18 cellular contexts compared by ENCODE assay signal in genomic region chr17:17502741-17503565, GRCh38. TPM values are rescaled to one million over a fixed set of nuclear protein-coding genes. Genes with fewer than 3 reads are reported as not detected.
DNase-seq lines count a peak whose midpoint lies in the region; ATAC-seq and TF ChIP-seq lines count a peak whose summit lies in the region.
"Had no signal": no experiment of that assay in that cellular context is flagged by ENCODE, and none has a peak within 500 bp of the region (broad histone marks: within the 10 kb centered on the region; RNA-seq: fewer than 3 reads in every experiment).

No MANE protein-coding gene starts in this region.

- DNase-seq in MCF 10A (ENCODE audit: unreplicated experiment) (no peak), breast epithelium (ENCODE audit: low spot score in 2 of 2) (no peak), mucosa of descending colon (peak in 2 of 3 donors; percentile 12 to 26), upper lobe of right lung (peak; percentile 50)
- DNase-seq in stimulated activated naive CD4-positive, alpha-beta T cell (lab: John Stamatoyannopoulos, UW): no peak
- DNase-seq: DND-41, GOT3, HFFc6, NCI-H1048, NCI-H1436 treated with DMSO at 0.1 percent for 48 hours, NCI-H2029 treated with DMSO at 0.1 percent for 48 hours, NCI-H510A treated with DMSO at 0.1 percent for 48 hours had no signal

- no TSS peak for BruUV-seq in MCF 10A (replicated peaks; lab: Mats Ljungman, UMichigan)

- no peaks in the 10 kb centered on the region for H3K9me3 ChIP-seq in breast epithelium
- no peaks in the 10 kb centered on the region for H3K9me3 ChIP-seq in mucosa of descending colon
- no peaks in the 10 kb centered on the region for H3K9me3 ChIP-seq in upper lobe of right lung

- intact Hi-C loops in MCF 10A (cut with micrococcal nuclease): no loop called here
- intact Hi-C loops in breast epithelium (cut with DNase I; ENCODE audit: low total_unique reads): no loop called here
- intact Hi-C loops in mucosa of descending colon (cut with DNase I, micrococcal nuclease): loop anchor here (10.0 kb wide), 2 partner anchors 62 to 122 kb away; no protein-coding TSS in a partner anchor
- intact Hi-C loops in upper lobe of right lung (cut with DNase I): no loop called here

- H3K36me3 Mint-ChIP-seq in MCF 10A (ENCODE audit: insufficient read depth, unreplicated experiment) (no peaks in the 10 kb centered on the region), brain (no peaks in the 10 kb centered on the region)

- no peaks in the 10 kb centered on the region for H3K9me3 Mint-ChIP-seq in MCF 10A (ENCODE audit: unreplicated experiment)
- H3K9me3 Mint-ChIP-seq in brain: peaks cover 0 to 7% (median 0%) of the 10 kb centered on the region in 5 experiments
- H3K9me3 Mint-ChIP-seq: HFFc6 had no signal

- H3K4me3 Mint-ChIP-seq in MCF 10A (ENCODE audit: unreplicated experiment) (no peak overlapping the region), brain (no peak overlapping the region)
- H3K4me3 Mint-ChIP-seq: HFFc6 had no signal

- no peak overlapping the region for H3K27ac ChIP-seq in breast epithelium
- H3K27ac ChIP-seq in upper lobe of right lung: no peak overlapping the region
- H3K27ac ChIP-seq: C4-2B, KMS-11 had no signal

- CTCF ChIA-PET in MCF 10A (lab: Yijun Ruan, JAX): no interaction called here

- H3K27me3 Mint-ChIP-seq in MCF 10A (ENCODE audit: insufficient read depth, unreplicated experiment) (peaks cover 13% of the 10 kb centered on the region), brain (peaks cover 6% of the 10 kb centered on the region)

- TF ChIP-seq CTCF in MCF 10A (IDR thresholded peaks at IDR 0.05; ENCODE audit: unreplicated experiment) (no peak), breast epithelium (IDR thresholded peaks at IDR 0.05) (no peak), brain (conservative IDR thresholded peaks at IDR 0.05) (no peak), mucosa of descending colon (IDR thresholded peaks at IDR 0.05) (no peak), upper lobe of right lung (IDR thresholded peaks at IDR 0.05) (no peak)

- no peaks in the 10 kb centered on the region for H3K4me1 ChIP-seq in breast epithelium
- no peaks in the 10 kb centered on the region for H3K4me1 ChIP-seq in mucosa of descending colon (ENCODE audit: low read depth)
- H3K4me1 ChIP-seq in upper lobe of right lung: peaks cover 4% of the 10 kb centered on the region

- H3K27me3 ChIP-seq in breast epithelium: no peaks in the 10 kb centered on the region
- H3K27me3 ChIP-seq in upper lobe of right lung: no peaks in the 10 kb centered on the region

- no peak for TF ChIP-seq POLR2A in breast epithelium (IDR thresholded peaks at IDR 0.05)

- H3K4me1 Mint-ChIP-seq in MCF 10A (ENCODE audit: insufficient read depth, unreplicated experiment): no peaks in the 10 kb centered on the region
- H3K4me1 Mint-ChIP-seq in brain: peaks cover 13% of the 10 kb centered on the region

- POLR2A ChIA-PET in MCF 10A (lab: Yijun Ruan, JAX): no interaction called here

- H3K4me3 ChIP-seq in breast epithelium: no peak overlapping the region
- H3K4me3 ChIP-seq in mucosa of descending colon: no peak overlapping the region
- no peak overlapping the region for H3K4me3 ChIP-seq in upper lobe of right lung
- H3K4me3 ChIP-seq: GM12878 had no signal

- no peak for ATAC-seq in mucosa of descending colon
- ATAC-seq in upper lobe of right lung: no peak
- no peak for ATAC-seq in GM19035 (IDR thresholded peaks at IDR 0.05; ENCODE audit: unreplicated experiment)
- ATAC-seq in GM19351 (IDR thresholded peaks at IDR 0.05; ENCODE audit: unreplicated experiment): no peak
- ATAC-seq: GM12878 had no signal

- peak overlapping the region; percentile 7 for H3K27ac Mint-ChIP-seq in MCF 10A (ENCODE audit: low read depth, unreplicated experiment)
- H3K27ac Mint-ChIP-seq in brain: peak overlapping the region in 4 of 5 experiments; percentile 8 to 69 (median 38)
- H3K27ac Mint-ChIP-seq: HFFc6 had no signal

- H3K36me3 ChIP-seq in breast epithelium (no peaks in the 10 kb centered on the region), mucosa of descending colon (ENCODE audit: low read depth) (no peaks in the 10 kb centered on the region), upper lobe of right lung (no peaks in the 10 kb centered on the region)

RNA-seq across cellular contexts. Expression of gene RASD1, which starts 6.8 kb away (rescaled TPM):
- total RNA-seq in MCF 10A (2022) (0.21 TPM in 1 of 2 replicates, not detected in the other), breast epithelium (100 to 1,000 TPM in 1 of 3 donors, 10 to 100 TPM in 2; 64.0 to 140 (median 75.0) TPM), mucosa of descending colon (10 to 100 TPM; 10.8 to 27.8 (median 19.2) TPM), upper lobe of right lung (39.2 TPM)
- 79.5 TPM for polyA plus RNA-seq in brain (ENCODE audit: insufficient read depth, low read depth, low replicate concordance)
- total RNA-seq: GM12878 had no signal

RNA-seq across cellular contexts. Expression of gene MED9, which starts 26.2 kb away (rescaled TPM):
- total RNA-seq in MCF 10A (2022) (8.1 and 10.5 TPM in 2 replicates), breast epithelium (10 to 100 TPM; 13.4 to 22.5 (median 20.0) TPM), mucosa of descending colon (10 to 100 TPM; 17.9 to 23.1 (median 20.3) TPM), upper lobe of right lung (13.8 TPM)
- 32.0 TPM for polyA plus RNA-seq in brain (ENCODE audit: insufficient read depth, low read depth, low replicate concordance)

Comparison
In these comparisons a context has a peak if more than half of its experiments do, and no peak if none do; other contexts are left out.
1. DNase-seq: peak in mucosa of descending colon (2 of 3) and upper lobe of right lung (single experiment); none in MCF 10A (single experiment), breast epithelium (0 of 2) and stimulated activated naive CD4-positive, alpha-beta T cell (0 of 6).
2. intact Hi-C loops: an anchor here in mucosa of descending colon (10.0 kb wide); none called in MCF 10A, breast epithelium and upper lobe of right lung.